In the genomic region with DNA sequence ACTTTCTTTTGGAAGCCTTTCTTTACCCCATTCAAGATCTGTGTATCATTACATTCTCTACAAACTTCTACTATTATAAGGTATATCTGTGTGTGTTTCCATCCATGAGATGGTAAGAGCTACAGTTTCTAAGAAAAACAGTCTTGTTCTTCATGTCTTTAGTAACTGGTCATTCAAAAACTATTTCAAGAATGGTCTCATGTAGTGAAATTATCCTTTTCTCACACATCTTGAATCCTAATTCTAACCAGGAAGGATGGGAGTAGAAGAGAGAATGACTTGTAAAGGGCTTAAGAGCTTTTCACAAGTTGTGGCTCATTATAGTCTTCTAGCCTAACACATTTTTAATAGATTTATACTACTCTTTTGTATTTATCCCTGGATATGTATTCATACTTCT, we compare ENCODE assay signal across 1 cellular context.
TF ChIP-seq lines count a peak whose summit lies in the region.

No MANE protein-coding gene starts in this region.

TF ChIP-seq in HepG2, 621 proteins besides CTCF, POLR2A, EP300 and RAD21 (continued from another document):
- TF ChIP-seq, protein P1, sequence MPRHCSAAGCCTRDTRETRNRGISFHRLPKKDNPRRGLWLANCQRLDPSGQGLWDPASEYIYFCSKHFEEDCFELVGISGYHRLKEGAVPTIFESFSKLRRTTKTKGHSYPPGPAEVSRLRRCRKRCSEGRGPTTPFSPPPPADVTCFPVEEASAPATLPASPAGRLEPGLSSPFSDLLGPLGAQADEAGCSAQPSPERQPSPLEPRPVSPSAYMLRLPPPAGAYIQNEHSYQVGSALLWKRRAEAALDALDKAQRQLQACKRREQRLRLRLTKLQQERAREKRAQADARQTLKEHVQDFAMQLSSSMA (CRISPR knock-in tag; IDR thresholded peaks at IDR 0.05), result no peak
- TF ChIP-seq ZNF251 (CRISPR knock-in tag; IDR thresholded peaks at IDR 0.05) (no peak), HNF4G (IDR thresholded peaks at IDR 0.05; ENCODE audit: borderline replicate concordance, low read depth, low read length) (no peak), HNF4G (CRISPR knock-in tag; IDR thresholded peaks at IDR 0.05; ENCODE audit: borderline replicate concordance, low read depth) (no peak), ZNF709 (CRISPR knock-in tag; IDR thresholded peaks at IDR 0.05) (no peak), HOXA9 (CRISPR knock-in tag; IDR thresholded peaks at IDR 0.05; ENCODE audit: borderline replicate concordance) (no peak), TEAD2 (CRISPR knock-in tag; IDR thresholded peaks at IDR 0.05) (no peak), ELF1 (CRISPR knock-in tag; IDR thresholded peaks at IDR 0.05) (no peak)
- TF ChIP-seq, protein P2, sequence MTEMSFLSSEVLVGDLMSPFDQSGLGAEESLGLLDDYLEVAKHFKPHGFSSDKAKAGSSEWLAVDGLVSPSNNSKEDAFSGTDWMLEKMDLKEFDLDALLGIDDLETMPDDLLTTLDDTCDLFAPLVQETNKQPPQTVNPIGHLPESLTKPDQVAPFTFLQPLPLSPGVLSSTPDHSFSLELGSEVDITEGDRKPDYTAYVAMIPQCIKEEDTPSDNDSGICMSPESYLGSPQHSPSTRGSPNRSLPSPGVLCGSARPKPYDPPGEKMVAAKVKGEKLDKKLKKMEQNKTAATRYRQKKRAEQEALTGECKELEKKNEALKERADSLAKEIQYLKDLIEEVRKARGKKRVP (CRISPR knock-in tag; IDR thresholded peaks at IDR 0.05), result no peak
